Comparison of ENCODE assay signal across 1 cellular context in genomic region chr6:27889275-27889627, GRCh38.
TF ChIP-seq lines count a peak whose summit lies in the region.

No MANE protein-coding gene starts in this region.

TF ChIP-seq in SK-N-SH, 30 proteins besides CTCF, POLR2A, EP300 and RAD21 (continued from another document):
- TF ChIP-seq ZBTB33 (IDR thresholded peaks at IDR 0.05; ENCODE audit: borderline replicate concordance, low read depth) (no peak), RFX5 (IDR thresholded peaks at IDR 0.05; ENCODE audit: low read length) (no peak), NFIC (IDR thresholded peaks at IDR 0.05; ENCODE audit: borderline replicate concordance) (no peak), YY1 (IDR thresholded peaks at IDR 0.05; ENCODE audit: low read depth) (no peak), TEAD4 (IDR thresholded peaks at IDR 0.05; ENCODE audit: borderline replicate concordance, insufficient read depth) (no peak)
